ENCODE assay signal across 11 cellular contexts in genomic region chr12:124170756-124171155, GRCh38.
"Had no signal": no experiment of that assay in that cellular context is flagged by ENCODE, and none has a peak within 500 bp of the region (broad histone marks: within the 10 kb centered on the region; RNA-seq: fewer than 3 reads in every experiment).

No MANE protein-coding gene starts in this region.

- H3K4me1 Mint-ChIP-seq: activated CD4-positive, alpha-beta T cell treated with anti-CD3 and anti-CD28 coated beads for 36 hours; activated naive CD8-positive, alpha-beta T cell treated with anti-CD3 and anti-CD28 coated beads, Interleukin-2, amount 10 ng/mL, durations not matched to agents 7 days and 5 days; stimulated activated naive CD8-positive, alpha-beta T cell treated with anti-CD3 and anti-CD28 coated beads, Interleukin-15, amount 100 ng/mL, for 72 hours had no signal

- DNase-seq: activated CD4-positive, alpha-beta T cell treated with anti-CD3 and anti-CD28 coated beads for 36 hours; activated CD8-positive, alpha-beta T cell treated with anti-CD3 and anti-CD28 coated beads for 36 hours; activated gamma-delta T cell treated with Interleukin-2 at 50 U/mL for 16 hours; activated naive CD8-positive, alpha-beta T cell treated with anti-CD3 and anti-CD28 coated beads, Interleukin-2, amount 10 ng/mL, durations not matched to agents 7 days and 5 days; cerebellar nuclear complex; ovary; right lobe of liver; spleen; stimulated activated naive CD8-positive, alpha-beta T cell treated with anti-CD3 and anti-CD28 coated beads, Interleukin-15, amount 100 ng/mL, for 72 hours had no signal

- H3K4me3 ChIP-seq: ovary, right lobe of liver, spleen had no signal

- FAIRE-seq: keratinocyte had no signal

- H3K27ac Mint-ChIP-seq: activated CD4-positive, alpha-beta T cell treated with anti-CD3 and anti-CD28 coated beads for 36 hours; activated CD8-positive, alpha-beta T cell treated with anti-CD3 and anti-CD28 coated beads for 36 hours; activated naive CD8-positive, alpha-beta T cell treated with anti-CD3 and anti-CD28 coated beads, Interleukin-2, amount 10 ng/mL, durations not matched to agents 7 days and 5 days; type B pancreatic cell had no signal

- H3K4me3 Mint-ChIP-seq: activated CD4-positive, alpha-beta T cell treated with anti-CD3 and anti-CD28 coated beads for 36 hours; activated CD8-positive, alpha-beta T cell treated with anti-CD3 and anti-CD28 coated beads for 36 hours; activated naive CD8-positive, alpha-beta T cell treated with anti-CD3 and anti-CD28 coated beads, Interleukin-2, amount 10 ng/mL, durations not matched to agents 7 days and 5 days; stimulated activated naive CD8-positive, alpha-beta T cell treated with anti-CD3 and anti-CD28 coated beads, Interleukin-15, amount 100 ng/mL, for 72 hours; type B pancreatic cell had no signal

- H3K36me3 Mint-ChIP-seq: activated naive CD8-positive, alpha-beta T cell treated with anti-CD3 and anti-CD28 coated beads, Interleukin-2, amount 10 ng/mL, durations not matched to agents 7 days and 5 days; type B pancreatic cell had no signal

- H3K9me3 Mint-ChIP-seq: activated CD8-positive, alpha-beta T cell treated with anti-CD3 and anti-CD28 coated beads for 36 hours; activated naive CD8-positive, alpha-beta T cell treated with anti-CD3 and anti-CD28 coated beads, Interleukin-2, amount 10 ng/mL, durations not matched to agents 7 days and 5 days; type B pancreatic cell had no signal

- H3K27me3 Mint-ChIP-seq: activated CD8-positive, alpha-beta T cell treated with anti-CD3 and anti-CD28 coated beads for 36 hours; type B pancreatic cell had no signal
